In the genomic region with DNA sequence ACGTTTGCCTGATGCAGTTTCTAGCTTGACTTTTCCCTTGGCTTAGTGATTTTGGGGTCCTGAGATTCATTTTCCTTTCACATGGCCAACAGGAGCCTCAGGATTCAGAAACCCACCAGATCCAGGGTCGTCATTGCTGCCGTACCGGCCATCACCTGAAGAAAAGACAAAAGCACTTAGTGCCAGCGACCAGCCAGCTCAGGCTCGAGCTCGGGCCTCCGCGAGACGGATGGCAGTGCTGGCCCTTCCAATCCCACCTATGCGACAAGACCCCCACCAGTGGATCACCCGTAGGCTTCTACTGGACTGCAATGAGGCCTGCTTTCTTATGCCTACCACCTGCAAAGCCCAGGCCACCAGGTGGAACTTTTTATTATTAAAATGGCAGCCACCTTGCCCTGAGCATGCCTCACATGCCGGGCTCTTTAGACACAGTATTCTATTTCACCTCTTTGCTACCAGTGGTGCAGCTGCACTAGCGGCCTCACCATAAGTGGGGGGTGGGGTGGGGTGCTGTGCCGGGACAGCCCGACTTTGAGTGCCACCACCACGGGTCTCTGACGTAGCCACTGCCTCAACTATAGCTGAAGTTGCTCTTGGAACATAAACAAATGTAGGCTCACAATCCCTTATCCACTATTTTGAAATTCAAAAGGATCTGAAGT, we compare ENCODE assay signal across 2 cellular contexts.
TF ChIP-seq lines count a peak whose summit lies in the region.

No MANE protein-coding gene starts in this region.

TF ChIP-seq in GM23338, 12 proteins besides CTCF, POLR2A, EP300 and RAD21 (continued from another document):
- TF ChIP-seq, protein P1, sequence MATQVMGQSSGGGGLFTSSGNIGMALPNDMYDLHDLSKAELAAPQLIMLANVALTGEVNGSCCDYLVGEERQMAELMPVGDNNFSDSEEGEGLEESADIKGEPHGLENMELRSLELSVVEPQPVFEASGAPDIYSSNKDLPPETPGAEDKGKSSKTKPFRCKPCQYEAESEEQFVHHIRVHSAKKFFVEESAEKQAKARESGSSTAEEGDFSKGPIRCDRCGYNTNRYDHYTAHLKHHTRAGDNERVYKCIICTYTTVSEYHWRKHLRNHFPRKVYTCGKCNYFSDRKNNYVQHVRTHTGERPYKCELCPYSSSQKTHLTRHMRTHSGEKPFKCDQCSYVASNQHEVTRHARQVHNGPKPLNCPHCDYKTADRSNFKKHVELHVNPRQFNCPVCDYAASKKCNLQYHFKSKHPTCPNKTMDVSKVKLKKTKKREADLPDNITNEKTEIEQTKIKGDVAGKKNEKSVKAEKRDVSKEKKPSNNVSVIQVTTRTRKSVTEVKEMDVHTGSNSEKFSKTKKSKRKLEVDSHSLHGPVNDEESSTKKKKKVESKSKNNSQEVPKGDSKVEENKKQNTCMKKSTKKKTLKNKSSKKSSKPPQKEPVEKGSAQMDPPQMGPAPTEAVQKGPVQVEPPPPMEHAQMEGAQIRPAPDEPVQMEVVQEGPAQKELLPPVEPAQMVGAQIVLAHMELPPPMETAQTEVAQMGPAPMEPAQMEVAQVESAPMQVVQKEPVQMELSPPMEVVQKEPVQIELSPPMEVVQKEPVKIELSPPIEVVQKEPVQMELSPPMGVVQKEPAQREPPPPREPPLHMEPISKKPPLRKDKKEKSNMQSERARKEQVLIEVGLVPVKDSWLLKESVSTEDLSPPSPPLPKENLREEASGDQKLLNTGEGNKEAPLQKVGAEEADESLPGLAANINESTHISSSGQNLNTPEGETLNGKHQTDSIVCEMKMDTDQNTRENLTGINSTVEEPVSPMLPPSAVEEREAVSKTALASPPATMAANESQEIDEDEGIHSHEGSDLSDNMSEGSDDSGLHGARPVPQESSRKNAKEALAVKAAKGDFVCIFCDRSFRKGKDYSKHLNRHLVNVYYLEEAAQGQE (IDR thresholded peaks at IDR 0.05; ENCODE audit: unreplicated experiment), result no peak
- TF ChIP-seq EZH2 (IDR thresholded peaks at IDR 0.05; ENCODE audit: low read depth, unreplicated experiment) (no peak), ZNF331 (CRISPR knock-in tag; IDR thresholded peaks at IDR 0.05; ENCODE audit: low read depth) (no peak)
TF ChIP-seq in GM23338: peak in this region for 0.

TF ChIP-seq in WTC11, 78 proteins besides CTCF, POLR2A, EP300 and RAD21 (continued from another document):
- TF ChIP-seq, protein P2, sequence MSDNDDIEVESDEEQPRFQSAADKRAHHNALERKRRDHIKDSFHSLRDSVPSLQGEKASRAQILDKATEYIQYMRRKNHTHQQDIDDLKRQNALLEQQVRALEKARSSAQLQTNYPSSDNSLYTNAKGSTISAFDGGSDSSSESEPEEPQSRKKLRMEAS (CRISPR knock-in tag; IDR thresholded peaks at IDR 0.05), result no peak
- TF ChIP-seq, protein P3, sequence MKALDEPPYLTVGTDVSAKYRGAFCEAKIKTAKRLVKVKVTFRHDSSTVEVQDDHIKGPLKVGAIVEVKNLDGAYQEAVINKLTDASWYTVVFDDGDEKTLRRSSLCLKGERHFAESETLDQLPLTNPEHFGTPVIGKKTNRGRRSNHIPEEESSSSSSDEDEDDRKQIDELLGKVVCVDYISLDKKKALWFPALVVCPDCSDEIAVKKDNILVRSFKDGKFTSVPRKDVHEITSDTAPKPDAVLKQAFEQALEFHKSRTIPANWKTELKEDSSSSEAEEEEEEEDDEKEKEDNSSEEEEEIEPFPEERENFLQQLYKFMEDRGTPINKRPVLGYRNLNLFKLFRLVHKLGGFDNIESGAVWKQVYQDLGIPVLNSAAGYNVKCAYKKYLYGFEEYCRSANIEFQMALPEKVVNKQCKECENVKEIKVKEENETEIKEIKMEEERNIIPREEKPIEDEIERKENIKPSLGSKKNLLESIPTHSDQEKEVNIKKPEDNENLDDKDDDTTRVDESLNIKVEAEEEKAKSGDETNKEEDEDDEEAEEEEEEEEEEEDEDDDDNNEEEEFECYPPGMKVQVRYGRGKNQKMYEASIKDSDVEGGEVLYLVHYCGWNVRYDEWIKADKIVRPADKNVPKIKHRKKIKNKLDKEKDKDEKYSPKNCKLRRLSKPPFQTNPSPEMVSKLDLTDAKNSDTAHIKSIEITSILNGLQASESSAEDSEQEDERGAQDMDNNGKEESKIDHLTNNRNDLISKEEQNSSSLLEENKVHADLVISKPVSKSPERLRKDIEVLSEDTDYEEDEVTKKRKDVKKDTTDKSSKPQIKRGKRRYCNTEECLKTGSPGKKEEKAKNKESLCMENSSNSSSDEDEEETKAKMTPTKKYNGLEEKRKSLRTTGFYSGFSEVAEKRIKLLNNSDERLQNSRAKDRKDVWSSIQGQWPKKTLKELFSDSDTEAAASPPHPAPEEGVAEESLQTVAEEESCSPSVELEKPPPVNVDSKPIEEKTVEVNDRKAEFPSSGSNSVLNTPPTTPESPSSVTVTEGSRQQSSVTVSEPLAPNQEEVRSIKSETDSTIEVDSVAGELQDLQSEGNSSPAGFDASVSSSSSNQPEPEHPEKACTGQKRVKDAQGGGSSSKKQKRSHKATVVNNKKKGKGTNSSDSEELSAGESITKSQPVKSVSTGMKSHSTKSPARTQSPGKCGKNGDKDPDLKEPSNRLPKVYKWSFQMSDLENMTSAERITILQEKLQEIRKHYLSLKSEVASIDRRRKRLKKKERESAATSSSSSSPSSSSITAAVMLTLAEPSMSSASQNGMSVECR (CRISPR knock-in tag; IDR thresholded peaks at IDR 0.05; ENCODE audit: borderline replicate concordance), result no peak
- TF ChIP-seq ZNF396 (CRISPR knock-in tag; IDR thresholded peaks at IDR 0.05; ENCODE audit: borderline replicate concordance), result no peak
